ENCODE assay signal across 8 cellular contexts in genomic region chr17:32445075-32445427, GRCh38. TPM values are rescaled to one million over a fixed set of nuclear protein-coding genes. Genes with fewer than 3 reads are reported as not detected.
DNase-seq lines count a peak whose midpoint lies in the region; ATAC-seq, FAIRE-seq and TF ChIP-seq lines count a peak whose summit lies in the region.

No MANE protein-coding gene starts in this region.

- H3K9me3 ChIP-seq in mucosa of stomach (ENCODE audit: control insufficient read depth, low read length) = no peaks in the 10 kb centered on the region

- peak overlapping the region; percentile 82 for H3K4me3 Mint-ChIP-seq in activated CD4-positive, alpha-beta T cell treated with anti-CD3 and anti-CD28 coated beads for 36 hours
- peak overlapping the region; percentile 90 to 97 for H3K4me3 Mint-ChIP-seq in stimulated activated naive CD8-positive, alpha-beta T cell treated with anti-CD3 and anti-CD28 coated beads, Interleukin-15, amount 100 ng/mL, for 72 hours

- no peaks in the 10 kb centered on the region for H3K27me3 ChIP-seq in mucosa of stomach (ENCODE audit: control insufficient read depth, insufficient read depth, low read length)

- CTCF ChIA-PET in activated CD4-positive, alpha-beta T cell treated with anti-CD3 and anti-CD28 coated beads for 36 hours (lab: Charles Lee) = interaction anchor here (0.6 to 8.5 kb wide), 15 partner anchors 9 to 432 kb away, joined by 3 to 102 read pairs (median 4); no protein-coding TSS in a partner anchor

- no peaks in the 10 kb centered on the region for H3K9me3 Mint-ChIP-seq in activated CD4-positive, alpha-beta T cell treated with anti-CD3 and anti-CD28 coated beads for 36 hours (ENCODE audit: low read depth)
- H3K9me3 Mint-ChIP-seq in stimulated activated naive CD8-positive, alpha-beta T cell treated with anti-CD3 and anti-CD28 coated beads, Interleukin-15, amount 100 ng/mL, for 72 hours = no peaks in the 10 kb centered on the region

- peak overlapping the region; percentile 96 for H3K4me3 ChIP-seq in epithelial cell of esophagus (ENCODE audit: low read length)
- peak overlapping the region; percentile 26 for H3K4me3 ChIP-seq in mucosa of stomach (ENCODE audit: low read length)

- intact Hi-C loops in activated CD4-positive, alpha-beta T cell treated with anti-CD3 and anti-CD28 coated beads for 36 hours (cut with DNase I, micrococcal nuclease) = loop anchor here (2.0 to 10.0 kb wide), 4 partner anchors 14 to 510 kb away; partner anchors contain the start of genes MYO1D (in 1 of the 2) and SUZ12 (in 1 of the 2)

- peak overlapping the region; percentile 85 for H3K9ac ChIP-seq in mucosa of stomach (ENCODE audit: low read length)

- peaks cover 34% of the 10 kb centered on the region for H3K4me1 Mint-ChIP-seq in activated CD4-positive, alpha-beta T cell treated with anti-CD3 and anti-CD28 coated beads for 36 hours
- peaks cover 52% of the 10 kb centered on the region for H3K4me1 Mint-ChIP-seq in stimulated activated naive CD8-positive, alpha-beta T cell treated with anti-CD3 and anti-CD28 coated beads, Interleukin-15, amount 100 ng/mL, for 72 hours

- H3K36me3 Mint-ChIP-seq in activated CD4-positive, alpha-beta T cell treated with anti-CD3 and anti-CD28 coated beads for 36 hours (ENCODE audit: low read depth) = peaks cover 41% of the 10 kb centered on the region

- TF ChIP-seq POLR2A in GM12892 (IDR thresholded peaks at IDR 0.05; ENCODE audit: low read depth, low read length) = no peak

- peak; percentile 28 for ATAC-seq in activated CD4-positive, alpha-beta T cell treated with anti-CD3 and anti-CD28 coated beads for 36 hours
- ATAC-seq in stimulated activated naive CD8-positive, alpha-beta T cell treated with anti-CD3 and anti-CD28 coated beads, Interleukin-15, amount 100 ng/mL, for 72 hours = peak; percentile 27

- H3K36me3 ChIP-seq in mucosa of stomach (ENCODE audit: control insufficient read depth, insufficient read depth, low read length) = no peaks in the 10 kb centered on the region

- POLR2A ChIA-PET in activated CD4-positive, alpha-beta T cell treated with anti-CD3 and anti-CD28 coated beads for 36 hours (lab: Charles Lee) = interaction anchor here (1.2 to 1.7 kb wide), 4 partner anchors 42 to 94 kb away, joined by 3 to 13 read pairs (median 4); partner anchors contain the start of gene CDK5R1

- FAIRE-seq in GM12892 (lab: Jason Lieb, UNC) = no peak

- no peaks in the 10 kb centered on the region for H3K4me1 ChIP-seq in mucosa of stomach (ENCODE audit: control insufficient read depth, insufficient read depth, low read length)

- H3K27me3 Mint-ChIP-seq in activated CD4-positive, alpha-beta T cell treated with anti-CD3 and anti-CD28 coated beads for 36 hours = peaks cover 2% of the 10 kb centered on the region
- peaks cover 21% of the 10 kb centered on the region for H3K27me3 Mint-ChIP-seq in stimulated activated naive CD8-positive, alpha-beta T cell treated with anti-CD3 and anti-CD28 coated beads, Interleukin-15, amount 100 ng/mL, for 72 hours

- H3K27ac Mint-ChIP-seq in activated CD4-positive, alpha-beta T cell treated with anti-CD3 and anti-CD28 coated beads for 36 hours = peak overlapping the region; percentile 95
- H3K27ac Mint-ChIP-seq in stimulated activated naive CD8-positive, alpha-beta T cell treated with anti-CD3 and anti-CD28 coated beads, Interleukin-15, amount 100 ng/mL, for 72 hours = peak overlapping the region; percentile 90 to 97

- no peak for TF ChIP-seq CTCF in epithelial cell of esophagus (IDR thresholded peaks at IDR 0.05; ENCODE audit: insufficient read depth, low read depth, low read length, missing control alignments)

- DNase-seq in NK-92 treated with Interleukin-12 subunit alpha and Interleukin-12 subunit beta, amount 100 ng/mL, for 24 hours (lab: John Stamatoyannopoulos, UW) = peak; percentile 19
- DNase-seq in NK-92 (lab: John Stamatoyannopoulos, UW; ENCODE audit: unreplicated experiment) (no peak), HPDE6-E6E7 (ENCODE audit: extremely low spot score) (peak; percentile 64), epithelial cell of esophagus (ENCODE audit: low read depth) (peak; percentile 89), GM12892 (ENCODE audit: insufficient read length) (no peak)
- DNase-seq in activated CD4-positive, alpha-beta T cell treated with anti-CD3 and anti-CD28 coated beads for 36 hours = peak; percentile 56
- DNase-seq in stimulated activated naive CD8-positive, alpha-beta T cell treated with anti-CD3 and anti-CD28 coated beads, Interleukin-15, amount 100 ng/mL, for 72 hours = peak in 1 of 2 donors; percentile 36

RNA-seq across cellular contexts. Expression of gene PSMD11, which starts 0.7 kb away (rescaled TPM):
- 100 to 1,000 TPM; 109 to 135 TPM for total RNA-seq in activated CD4-positive, alpha-beta T cell treated with anti-CD3 and anti-CD28 coated beads for 36 hours
- 93.5 TPM for polyA plus RNA-seq in GM12892 (2012; ENCODE audit: missing spikeins)

RNA-seq across cellular contexts. Expression of gene CDK5R1, which starts 41.7 kb away (rescaled TPM):
- 10 to 100 TPM; 15.3 to 15.4 TPM for total RNA-seq in activated CD4-positive, alpha-beta T cell treated with anti-CD3 and anti-CD28 coated beads for 36 hours
- 26.1 TPM for polyA plus RNA-seq in GM12892 (2012; ENCODE audit: missing spikeins)

Comparison
In these comparisons a context has a peak if more than half of its experiments do, and no peak if none do; other contexts are left out.
1. DNase-seq: peak in NK-92 treated with Interleukin-12 subunit alpha and Interleukin-12 subunit beta, amount 100 ng/mL, for 24 hours (single experiment), HPDE6-E6E7 (single experiment), activated CD4-positive, alpha-beta T cell treated with anti-CD3 and anti-CD28 coated beads for 36 hours (single experiment) and epithelial cell of esophagus (single experiment); none in NK-92 (single experiment) and GM12892 (single experiment).